Comparison of ENCODE assay signal across 32 cellular contexts in the genomic region with DNA sequence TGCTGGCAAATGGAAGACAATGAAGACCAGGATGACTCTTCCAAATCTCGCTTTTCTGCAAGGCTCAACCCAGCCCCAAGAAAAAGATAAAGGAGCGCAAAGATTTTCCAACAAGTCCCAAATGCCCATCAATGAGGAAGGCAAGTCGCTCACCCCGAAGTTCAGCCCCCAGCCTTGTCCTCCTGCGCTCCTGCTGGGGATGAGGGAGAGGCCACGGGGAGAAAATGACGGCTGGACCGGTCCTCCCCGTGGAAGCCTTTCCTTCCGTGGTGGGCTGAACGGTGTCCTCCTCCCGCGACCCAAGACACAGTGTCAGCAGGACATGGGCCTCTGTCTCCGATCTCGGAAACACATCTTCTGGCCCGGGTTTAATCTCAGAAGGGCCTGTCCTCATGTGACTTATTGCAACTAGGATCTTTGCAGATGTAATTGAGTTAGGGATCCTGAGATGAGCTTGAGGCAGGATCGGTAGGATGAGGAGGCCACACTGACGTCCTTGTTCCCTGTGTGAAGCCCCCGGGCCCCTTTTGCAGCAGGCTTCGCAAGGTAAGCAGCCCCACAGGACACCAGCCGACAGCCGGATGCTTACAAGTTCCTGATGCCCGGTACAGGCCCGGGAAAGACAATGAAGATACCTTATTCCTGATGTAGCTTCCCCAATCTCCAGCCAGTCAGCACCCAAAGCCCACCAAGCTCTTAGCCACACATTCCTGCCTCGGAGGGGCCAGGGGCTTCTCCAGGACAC.
"Had no signal": no experiment of that assay in that cellular context is flagged by ENCODE, and none has a peak within 500 bp of the region (broad histone marks: within the 10 kb centered on the region; RNA-seq: fewer than 3 reads in every experiment).

No MANE protein-coding gene starts in this region.

- ATAC-seq: naive thymus-derived CD8-positive, alpha-beta T cell; natural killer cell treated with Interleukin-12 subunit alpha and Interleukin-12 subunit beta and Interleukin-15 and Interleukin-18, amount 100 ng/mL, for 72 hours; psoas muscle; right cardiac atrium; sciatic nerve; stimulated activated memory B cell treated with anti-CD40 and anti-IgM and Interleukin-4, amounts not matched to agents 10 μg/mL and 1 μg/mL and 100 μg/mL, for 72 hours; stimulated activated naive CD8-positive, alpha-beta T cell treated with anti-CD3 and anti-CD28 coated beads, Interleukin-15, amount 100 ng/mL, for 72 hours; stimulated activated naive CD8-positive, alpha-beta T cell treated with anti-CD3 and anti-CD28 coated beads, Interleukin-15, Interleukin-2, amounts not matched to agents 100 U/mL and 50 U/mL, for 24 hours; upper lobe of right lung had no signal

- H3K9me3 Mint-ChIP-seq: naive B cell; naive thymus-derived CD8-positive, alpha-beta T cell; natural killer cell treated with Interleukin-12 subunit alpha and Interleukin-12 subunit beta and Interleukin-15 and Interleukin-18, amount 100 ng/mL, for 72 hours; nephron progenitor cell; neural crest cell; stimulated activated memory B cell treated with anti-CD40 and anti-IgM and Interleukin-4, amounts not matched to agents 10 μg/mL and 1 μg/mL and 100 μg/mL, for 72 hours; stimulated activated naive CD8-positive, alpha-beta T cell treated with anti-CD3 and anti-CD28 coated beads, Interleukin-15, amount 100 ng/mL, for 72 hours; type B pancreatic cell had no signal

- H3K9me3 ChIP-seq: neutrophil, ovary, psoas muscle, spleen, suprapubic skin, testis, tibial artery, transverse colon, upper lobe of right lung, uterus had no signal

- H3K4me1 ChIP-seq: parathyroid adenoma, psoas muscle, spleen, suprapubic skin, testis, tibial artery, transverse colon, upper lobe of right lung, uterus had no signal

- H3K36me3 ChIP-seq: neutrophil, ovary, spleen, suprapubic skin, tibial artery, transverse colon, upper lobe of right lung, uterus had no signal

- H3K27me3 Mint-ChIP-seq: natural killer cell treated with Interleukin-12 subunit alpha and Interleukin-12 subunit beta and Interleukin-15 and Interleukin-18, amount 100 ng/mL, for 72 hours; stimulated activated memory B cell treated with anti-CD40 and anti-IgM and Interleukin-4, amounts not matched to agents 10 μg/mL and 1 μg/mL and 100 μg/mL, for 72 hours had no signal

- H2AFZ ChIP-seq: parathyroid adenoma had no signal

- H3K27ac ChIP-seq: neutrophil, ovary, parathyroid adenoma, psoas muscle, skin epidermis, spleen, suprapubic skin, testis, tibial artery, transverse colon, upper lobe of right lung, uterus had no signal

- DNase-seq: naive B cell; naive thymus-derived CD8-positive, alpha-beta T cell; nephron progenitor cell; nucleus accumbens; ovary; psoas muscle; spleen; stimulated activated CD4-positive, alpha-beta T cell treated with anti-CD3 and anti-CD28 coated beads, Interleukin-12 subunit alpha, Interleukin-12 subunit beta, amount 100 ng/mL, for 4 hours; stimulated activated CD4-positive, alpha-beta T cell treated with anti-CD3 and anti-CD28 coated beads, Interleukin-1b, Interleukin-23, amount 100 ng/mL, for 48 hours; stimulated activated CD4-positive, alpha-beta T cell treated with anti-CD3 and anti-CD28 coated beads, Interleukin-4, amount 100 ng/mL, for 1 hour; stimulated activated CD4-positive, alpha-beta T cell treated with anti-CD3 and anti-CD28 coated beads, Interleukin-4, amount 100 ng/mL, for 4 hours; stimulated activated CD8-positive, alpha-beta memory T cell treated with anti-CD3 and anti-CD28 coated beads, Interleukin-4, amount 100 ng/mL, for 48 hours; stimulated activated naive CD4-positive, alpha-beta T cell; stimulated activated naive CD8-positive, alpha-beta T cell treated with anti-CD3 and anti-CD28 coated beads, Interleukin-15, amount 100 ng/mL, for 72 hours; stimulated activated naive CD8-positive, alpha-beta T cell treated with anti-CD3 and anti-CD28 coated beads, Interleukin-15, Interleukin-2, amounts not matched to agents 100 U/mL and 50 U/mL, for 24 hours; tibial artery; transverse colon; upper lobe of right lung; uterus had no signal

- H3K4me3 ChIP-seq: ovary, psoas muscle, skin epidermis, smooth muscle cell, spleen, suprapubic skin, testis, tibial artery, transverse colon, upper lobe of right lung, uterus had no signal

- H3K79me2 ChIP-seq: parathyroid adenoma had no signal

- H3K27me3 ChIP-seq: neutrophil, ovary, testis, transverse colon, upper lobe of right lung, uterus had no signal

- H3K4me1 Mint-ChIP-seq: neural crest cell; stimulated activated naive CD8-positive, alpha-beta T cell treated with anti-CD3 and anti-CD28 coated beads, Interleukin-15, amount 100 ng/mL, for 72 hours had no signal

- H3K27ac Mint-ChIP-seq: naive B cell; natural killer cell treated with Interleukin-12 subunit alpha and Interleukin-12 subunit beta and Interleukin-15 and Interleukin-18, amount 100 ng/mL, for 72 hours; progenitor cell of endocrine pancreas; stimulated activated memory B cell treated with anti-CD40 and anti-IgM and Interleukin-4, amounts not matched to agents 10 μg/mL and 1 μg/mL and 100 μg/mL, for 72 hours; type B pancreatic cell had no signal

- H3K9ac ChIP-seq: parathyroid adenoma had no signal

- H3K36me3 Mint-ChIP-seq: naive B cell; naive thymus-derived CD8-positive, alpha-beta T cell; natural killer cell treated with Interleukin-12 subunit alpha and Interleukin-12 subunit beta and Interleukin-15 and Interleukin-18, amount 100 ng/mL, for 72 hours; stimulated activated memory B cell treated with anti-CD40 and anti-IgM and Interleukin-4, amounts not matched to agents 10 μg/mL and 1 μg/mL and 100 μg/mL, for 72 hours; type B pancreatic cell had no signal

- H3K4me3 Mint-ChIP-seq: naive B cell; naive thymus-derived CD8-positive, alpha-beta T cell; natural killer cell treated with Interleukin-12 subunit alpha and Interleukin-12 subunit beta and Interleukin-15 and Interleukin-18, amount 100 ng/mL, for 72 hours; nephron progenitor cell; neural crest cell; stimulated activated memory B cell treated with anti-CD40 and anti-IgM and Interleukin-4, amounts not matched to agents 10 μg/mL and 1 μg/mL and 100 μg/mL, for 72 hours; stimulated activated naive CD8-positive, alpha-beta T cell treated with anti-CD3 and anti-CD28 coated beads, Interleukin-15, amount 100 ng/mL, for 72 hours; type B pancreatic cell had no signal

- H3K4me2 ChIP-seq: smooth muscle cell had no signal
